Comparison of ENCODE assay signal across 8 cellular contexts in genomic region chr7:140059288-140060242, GRCh38. TPM values are rescaled to one million over a fixed set of nuclear protein-coding genes. Genes with fewer than 3 reads are reported as not detected.
DNase-seq lines count a peak whose midpoint lies in the region; ATAC-seq and TF ChIP-seq lines count a peak whose summit lies in the region.

No MANE protein-coding gene starts in this region.

- TF ChIP-seq CTCF in BE2C (IDR thresholded peaks at IDR 0.05; ENCODE audit: low read depth, low read length) = no peak
- no peak for TF ChIP-seq CTCF in heart right ventricle (IDR thresholded peaks at IDR 0.05)

- intact Hi-C loops in heart right ventricle (cut with DNase I) = no loop called here

- ATAC-seq in heart right ventricle = peak in 7 of 8 donors; percentile 14 to 79 (median 57)

- peak overlapping the region in 9 of 10 donors; percentile 64 to 96 (median 90) for H3K27ac ChIP-seq in heart right ventricle

- H3K4me3 ChIP-seq in BE2C (ENCODE audit: low read depth, low read length) (no peak overlapping the region), heart right ventricle (peak overlapping the region in 2 of 10 donors; percentile 11 to 14)

- no peaks in the 10 kb centered on the region for H3K27me3 ChIP-seq in BE2C
- no peaks in the 10 kb centered on the region for H3K27me3 ChIP-seq in heart right ventricle

- WGBS in heart right ventricle, 2 donors = 49 to 52% methylated on average over 11 of the region's 11 CpGs

- H3K4me1 ChIP-seq in BE2C = peaks cover 14% of the 10 kb centered on the region
- H3K4me1 ChIP-seq in heart right ventricle = peaks cover 10 to 68% (median 35%) of the 10 kb centered on the region in 9 donors

- H3K9me3 ChIP-seq in BE2C = no peaks in the 10 kb centered on the region
- H3K9me3 ChIP-seq in heart right ventricle = no peaks in the 10 kb centered on the region

- H3K36me3 ChIP-seq in BE2C (no peaks in the 10 kb centered on the region), heart right ventricle (peaks cover 0 to 35% (median 6%) of the 10 kb centered on the region in 9 donors)

- DNase-seq in BE2C (peak; percentile 82), NCI-H2029 (lab: John Stamatoyannopoulos, UW) (peak; percentile 90), heart right ventricle (peak; percentile 41 to 81), NCI-H187 treated with DMSO at 0.1 percent for 48 hours (lab: John Stamatoyannopoulos, UW) (no peak), iPS-NIHi7 (ENCODE audit: extremely low spot score) (no peak), NCI-H526 (lab: John Stamatoyannopoulos, UW) (no peak)
- DNase-seq in activated T-cell treated with anti-CD3 and anti-CD28 coated beads, Interleukin-2, amount 50 U/mL, for 1 hour = peak; percentile 47
- peak; percentile 53 for DNase-seq in stimulated activated CD4-positive, alpha-beta T cell treated with anti-CD3 and anti-CD28 coated beads, Interleukin-1b, Interleukin-23, amount 100 ng/mL, for 48 hours

RNA-seq across cellular contexts. Expression of gene PARP12, which starts 3.2 kb away (rescaled TPM):
- polyA plus RNA-seq in BE2C (2012; ENCODE audit: insufficient read depth, insufficient read length, low read depth) = 2.9 TPM
- 10 to 100 TPM in 9 of 10 donors, 1 to 10 TPM in 1; 9.9 to 48.3 (median 13.1) TPM for total RNA-seq in heart right ventricle
- 10 to 100 TPM in 1 of 2 donors, 1 to 10 TPM in 1; 6.7 to 27.1 TPM for polyA plus RNA-seq in heart right ventricle

Comparison
In these comparisons a context has a peak if more than half of its experiments do, and no peak if none do; other contexts are left out.
1. DNase-seq: peak in BE2C (single experiment), NCI-H2029 (single experiment), activated T-cell treated with anti-CD3 and anti-CD28 coated beads, Interleukin-2, amount 50 U/mL, for 1 hour (single experiment), heart right ventricle (2 of 2) and stimulated activated CD4-positive, alpha-beta T cell treated with anti-CD3 and anti-CD28 coated beads, Interleukin-1b, Interleukin-23, amount 100 ng/mL, for 48 hours (single experiment); none in NCI-H187 treated with DMSO at 0.1 percent for 48 hours (single experiment), iPS-NIHi7 (single experiment) and NCI-H526 (0 of 2).